Comparison of ENCODE assay signal across 11 cellular contexts in the genomic region with DNA sequence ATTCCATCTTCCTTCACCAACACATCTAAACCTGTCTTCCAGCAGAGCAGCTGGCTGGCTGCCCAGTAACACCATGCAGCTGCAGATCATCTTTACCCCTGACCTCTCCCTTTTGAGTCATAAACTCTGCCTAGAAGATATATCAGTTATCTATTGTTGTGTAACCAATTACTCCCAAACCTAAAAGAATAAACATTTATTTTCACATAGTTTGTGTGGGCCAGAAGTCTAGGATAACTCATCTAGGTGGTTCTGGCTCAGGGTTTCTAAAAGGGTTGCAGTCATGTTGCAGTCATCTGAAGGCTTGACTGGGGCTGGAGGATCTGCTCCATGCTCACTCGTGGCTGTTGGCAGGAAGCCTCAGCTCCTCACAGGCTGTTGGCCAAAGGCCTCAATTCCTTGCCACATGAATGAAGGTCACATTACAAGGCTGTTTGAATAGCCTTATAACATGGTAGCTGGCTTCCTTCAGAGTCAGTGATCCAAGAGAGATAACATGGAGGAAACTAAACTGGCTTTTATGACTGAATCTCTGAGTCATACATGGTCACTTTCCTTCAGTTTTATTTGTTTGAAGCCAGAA.
A peak's percentile ranks its signal among the peaks of the same experiment; 100 is the strongest.
DNase-seq lines count a peak whose midpoint lies in the region; ATAC-seq, FAIRE-seq and TF ChIP-seq lines count a peak whose summit lies in the region.
"Had no signal": no experiment of that assay in that cellular context is flagged by ENCODE, and none has a peak within 500 bp of the region (broad histone marks: within the 10 kb centered on the region; RNA-seq: fewer than 3 reads in every experiment).

No MANE protein-coding gene starts in this region.

- TF ChIP-seq CTCF in K562 (IDR thresholded peaks at IDR 0.05 in 2 of 3, conservative IDR thresholded peaks at IDR 0.05 in 1 of 3; ENCODE audit: insufficient read depth in 2 of 3, low read depth in 1 of 3, low read length in 3 of 3), result no peak

- ATAC-seq in K562, result peak; percentile 79

- no peaks in the 10 kb centered on the region for H3K9me3 ChIP-seq in K562 (replicated peaks; ENCODE audit: control insufficient read depth, insufficient read depth, low read depth, low read length)

- 0 out of 4 replicates have a peak, but pooled peaks of 1 of the 2 experiments have one; percentile 18 for TF ChIP-seq RAD21 in K562 (CRISPR knock-in tag; conservative IDR thresholded peaks at IDR 0.05 in 1 of 2, IDR thresholded peaks at IDR 0.05 in 1 of 2)

- 0 out of 5 replicates have a peak, but pooled peaks cover 0 to 3% of the 10 kb centered on the region in 2 experiments for H3K4me1 ChIP-seq in K562 (replicated peaks in 1 of 2; ENCODE audit: control insufficient read depth in 2 of 2, insufficient read depth in 2 of 2, low read length in 2 of 2)
- H3K4me1 ChIP-seq: left ventricle myocardium inferior had no signal

- WGBS in K562 (ENCODE audit: insufficient coverage, low coverage, missing lambda C conversion rate), result 0% methylated on average over 1 of the region's 1 CpG

- TF ChIP-seq EP300 in K562 (IDR thresholded peaks at IDR 0.05; ENCODE audit: low read length), result no peak

- H4K20me1 ChIP-seq in K562 (replicated peaks; ENCODE audit: control insufficient read depth, insufficient read depth, low read length), result no peaks in the 10 kb centered on the region

- no peaks in the 10 kb centered on the region for H3K36me3 ChIP-seq in K562 (ENCODE audit: control insufficient read depth, insufficient read depth, low read length)
- H3K36me3 ChIP-seq: left ventricle myocardium inferior had no signal

- H3K4me3 ChIP-seq in K562, result no peak overlapping the region
- H3K4me3 ChIP-seq: left ventricle myocardium inferior had no signal

- no peak for TF ChIP-seq POLR2A in K562 (conservative IDR thresholded peaks at IDR 0.05)

- H3K27me3 ChIP-seq in K562 (ENCODE audit: control insufficient read depth in 2 of 2, insufficient read depth in 2 of 2, low read length in 2 of 2), result no peaks in the 10 kb centered on the region

- no TSS peak for BruUV-seq in K562 (replicated peaks; lab: Mats Ljungman, UMichigan)

- H3K27ac ChIP-seq in K562 (ENCODE audit: extremely low read depth, low read depth, low read length), result peak overlapping the region; percentile 60; the same call in 2 of the 3 replicates
- H3K27ac ChIP-seq: 22Rv1, left ventricle myocardium inferior had no signal

- intact Hi-C loops in K562 (cut with micrococcal nuclease), result no loop called here

- H3K4me2 ChIP-seq in K562 (ENCODE audit: insufficient read depth, low read length), result no peak overlapping the region

- no peaks in the 10 kb centered on the region for H3K9me1 ChIP-seq in K562 (ENCODE audit: control insufficient read depth, insufficient read depth, low read length)

- no peak overlapping the region for H3K9ac ChIP-seq in K562 (ENCODE audit: insufficient read depth in 1 of 2, low read depth in 2 of 2, low read length in 2 of 2)

- in situ Hi-C loops in K562 (cut with MboI), result no loop called here

- CTCF ChIA-PET in K562 (lab: Yijun Ruan, JAX; ENCODE audit: low intra/inter-chr PET ratio), result no interaction called here

- H2AFZ ChIP-seq in K562 (ENCODE audit: low read depth, low read length), result peak overlapping the region; percentile 47

- DNase-seq in DMS 273 (lab: John Stamatoyannopoulos, UW; ENCODE audit: unreplicated experiment) (peak; percentile 77), DMS 273 treated with DMSO at 0.1 percent for 48 hours (lab: John Stamatoyannopoulos, UW) (no peak), NCI-H2196 (lab: John Stamatoyannopoulos, UW; ENCODE audit: unreplicated experiment) (peak; percentile 88), K562 (ENCODE audit: extremely low read depth in 1 of 4, low spot score in 3 of 4) (peak; percentile 23 to 66 (median 26)), myocyte (ENCODE audit: low read depth) (peak; percentile 34), Ammon's horn (ENCODE audit: low spot score) (no peak), HuH-7.5 (ENCODE audit: low spot score) (no peak)
- DNase-seq in activated T-cell treated with anti-CD3 and anti-CD28 coated beads, Interleukin-2, amount 50 U/mL, for 48 hours, result no peak
- DNase-seq: effector CD8-positive, alpha-beta T cell; left ventricle myocardium inferior had no signal

- POLR2A ChIA-PET in K562 (lab: Yijun Ruan, JAX), result no interaction called here

- H3K79me2 ChIP-seq in K562 (ENCODE audit: control insufficient read depth, insufficient read depth, low read length), result no peaks in the 10 kb centered on the region

- FAIRE-seq in K562 (lab: Jason Lieb, UNC), result peak; percentile 65

TF ChIP-seq in K562, 482 proteins besides CTCF, POLR2A, EP300 and RAD21 (continues in another document):
- TF ChIP-seq, protein P1, sequence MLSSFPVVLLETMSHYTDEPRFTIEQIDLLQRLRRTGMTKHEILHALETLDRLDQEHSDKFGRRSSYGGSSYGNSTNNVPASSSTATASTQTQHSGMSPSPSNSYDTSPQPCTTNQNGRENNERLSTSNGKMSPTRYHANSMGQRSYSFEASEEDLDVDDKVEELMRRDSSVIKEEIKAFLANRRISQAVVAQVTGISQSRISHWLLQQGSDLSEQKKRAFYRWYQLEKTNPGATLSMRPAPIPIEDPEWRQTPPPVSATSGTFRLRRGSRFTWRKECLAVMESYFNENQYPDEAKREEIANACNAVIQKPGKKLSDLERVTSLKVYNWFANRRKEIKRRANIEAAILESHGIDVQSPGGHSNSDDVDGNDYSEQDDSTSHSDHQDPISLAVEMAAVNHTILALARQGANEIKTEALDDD (IDR thresholded peaks at IDR 0.05), result peak; percentile 91
- TF ChIP-seq SMAD4 (CRISPR knock-in tag; conservative IDR thresholded peaks at IDR 0.05) (0 out of 2 replicates have a peak, but pooled peaks have one; percentile 28), SMARCA4 (IDR thresholded peaks at IDR 0.05) (peak; percentile 71; the same call in 1 of the 2 replicates), CEBPB (tag; IDR thresholded peaks at IDR 0.05) (peak; percentile 65), NR2C2 (CRISPR knock-in tag; IDR thresholded peaks at IDR 0.05) (no peak), NR2C2 (tag; IDR thresholded peaks at IDR 0.05) (peak; percentile 75), ZNF445 (CRISPR knock-in tag; IDR thresholded peaks at IDR 0.05; ENCODE audit: low read depth) (0 out of 2 replicates have a peak, but pooled peaks have one; percentile 25), RCOR1 (IDR thresholded peaks at IDR 0.05; ENCODE audit: borderline replicate concordance in 1 of 2, low read depth in 2 of 2, low read length in 2 of 2) (0 out of 4 replicates have a peak, but pooled peaks of 1 of the 2 experiments have one; percentile 3), ELF4 (CRISPR knock-in tag; IDR thresholded peaks at IDR 0.05) (no peak), C11orf30 (IDR thresholded peaks at IDR 0.05; ENCODE audit: low read depth) (no peak), RBM25 (IDR thresholded peaks at IDR 0.05; ENCODE audit: low read depth, low read length, severe bottlenecking) (peak; percentile 39), NR2C1 (IDR thresholded peaks at IDR 0.05) (peak; percentile 49; the same call in 1 of the 2 replicates), NR2C1 (tag; IDR thresholded peaks at IDR 0.05) (peak; percentile 81), FIP1L1 (IDR thresholded peaks at IDR 0.05; ENCODE audit: low read depth, low read length, poor library complexity, severe bottlenecking) (no peak), EHMT2 (IDR thresholded peaks at IDR 0.05) (peak; percentile 93), TFAP4 (CRISPR knock-in tag; IDR thresholded peaks at IDR 0.05; ENCODE audit: borderline replicate concordance) (peak; percentile 17; the same call in 1 of the 2 replicates)
- TF ChIP-seq, protein P2, sequence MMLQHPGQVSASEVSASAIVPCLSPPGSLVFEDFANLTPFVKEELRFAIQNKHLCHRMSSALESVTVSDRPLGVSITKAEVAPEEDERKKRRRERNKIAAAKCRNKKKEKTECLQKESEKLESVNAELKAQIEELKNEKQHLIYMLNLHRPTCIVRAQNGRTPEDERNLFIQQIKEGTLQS (IDR thresholded peaks at IDR 0.05), result peak; percentile 76
- TF ChIP-seq, protein P2 (CRISPR knock-in tag; conservative IDR thresholded peaks at IDR 0.05), result no peak
- TF ChIP-seq, protein P3, sequence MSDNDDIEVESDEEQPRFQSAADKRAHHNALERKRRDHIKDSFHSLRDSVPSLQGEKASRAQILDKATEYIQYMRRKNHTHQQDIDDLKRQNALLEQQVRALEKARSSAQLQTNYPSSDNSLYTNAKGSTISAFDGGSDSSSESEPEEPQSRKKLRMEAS (CRISPR knock-in tag; IDR thresholded peaks at IDR 0.05), result peak; percentile 62; the same call in 1 of the 2 replicates
- TF ChIP-seq, protein P4, sequence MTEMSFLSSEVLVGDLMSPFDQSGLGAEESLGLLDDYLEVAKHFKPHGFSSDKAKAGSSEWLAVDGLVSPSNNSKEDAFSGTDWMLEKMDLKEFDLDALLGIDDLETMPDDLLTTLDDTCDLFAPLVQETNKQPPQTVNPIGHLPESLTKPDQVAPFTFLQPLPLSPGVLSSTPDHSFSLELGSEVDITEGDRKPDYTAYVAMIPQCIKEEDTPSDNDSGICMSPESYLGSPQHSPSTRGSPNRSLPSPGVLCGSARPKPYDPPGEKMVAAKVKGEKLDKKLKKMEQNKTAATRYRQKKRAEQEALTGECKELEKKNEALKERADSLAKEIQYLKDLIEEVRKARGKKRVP (CRISPR knock-in tag; IDR thresholded peaks at IDR 0.05), result 0 out of 2 replicates have a peak, but pooled peaks have one; percentile 17

Comparison
In these comparisons a context has a peak if more than half of its experiments do, and no peak if none do; other contexts are left out.
1. DNase-seq: peak in DMS 273 (single experiment), NCI-H2196 (single experiment), K562 (4 of 4) and myocyte (single experiment); none in DMS 273 treated with DMSO at 0.1 percent for 48 hours (single experiment), Ammon's horn (single experiment), activated T-cell treated with anti-CD3 and anti-CD28 coated beads, Interleukin-2, amount 50 U/mL, for 48 hours (0 of 2) and HuH-7.5 (single experiment).